ENCODE assay signal across 16 cellular contexts in the genomic region with DNA sequence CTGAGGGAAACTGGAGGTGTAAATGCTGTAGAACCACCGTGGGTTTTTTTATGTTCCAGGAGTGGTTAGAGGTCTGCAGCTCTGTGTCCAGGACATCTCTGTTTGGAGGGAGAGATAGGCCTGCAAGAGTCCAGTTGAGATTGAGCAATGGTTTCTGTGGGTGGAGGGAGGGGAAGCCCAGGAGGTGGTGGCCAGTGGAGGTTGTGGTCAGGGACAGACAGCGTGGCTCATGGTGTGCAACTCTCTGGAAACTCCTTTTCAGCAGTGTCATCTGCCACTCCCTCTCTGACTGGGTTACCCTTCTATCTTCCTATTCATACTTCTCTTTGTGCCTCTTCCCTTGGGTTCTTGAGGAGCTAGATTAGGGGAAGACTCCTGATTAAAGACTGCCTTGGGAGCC. TPM values are rescaled to one million over a fixed set of nuclear protein-coding genes. Genes with fewer than 3 reads are reported as not detected.
DNase-seq lines count a peak whose midpoint lies in the region; ATAC-seq and TF ChIP-seq lines count a peak whose summit lies in the region.
"Had no signal": no experiment of that assay in that cellular context is flagged by ENCODE, and none has a peak within 500 bp of the region (broad histone marks: within the 10 kb centered on the region; RNA-seq: fewer than 3 reads in every experiment).

No MANE protein-coding gene starts in this region.

- DNase-seq in T-helper 2 cell treated with Interferon-gamma antibody and Interleukin-4, amounts not matched to agents 5 μg/mL and 100 μg/mL, for 36 hours (ENCODE audit: low spot score), result peak; percentile 53
- DNase-seq in T-helper 2 cell (no peak), RPMI7951 (ENCODE audit: low read depth) (peak; percentile 19), fibroblast of villous mesenchyme (ENCODE audit: low read depth) (peak; percentile 50), HK-2 (ENCODE audit: unreplicated experiment) (no peak), NAMALWA (ENCODE audit: low spot score) (no peak), NCI-H1694 (lab: John Stamatoyannopoulos, UW) (no peak)
- no peak for DNase-seq in stimulated activated naive B cell treated with anti-CD40 and anti-IgM and Interleukin-4, amounts not matched to agents 10 μg/mL and 1 μg/mL and 100 μg/mL, for 72 hours
- DNase-seq: activated CD4-positive, alpha-beta T cell treated with anti-CD3 and anti-CD28 coated beads, Interleukin-2, amount 50 U/mL, for 4 hours; activated naive CD4-positive, alpha-beta T cell treated with anti-CD3 and anti-CD28 coated beads for 36 hours; central memory CD4-positive, alpha-beta T cell; DMS 273 treated with DMSO at 0.1 percent for 48 hours; NK-92 treated with Interleukin-12 subunit alpha and Interleukin-12 subunit beta, amount 100 ng/mL, for 24 hours had no signal

- peaks cover 9% of the 10 kb centered on the region for H3K4me1 Mint-ChIP-seq in T-helper 2 cell treated with Interferon-gamma antibody and Interleukin-4, amounts not matched to agents 5 μg/mL and 100 μg/mL, for 36 hours (ENCODE audit: low read depth)
- H3K4me1 Mint-ChIP-seq in stimulated activated naive B cell treated with anti-CD40 and anti-IgM and Interleukin-4, amounts not matched to agents 10 μg/mL and 1 μg/mL and 100 μg/mL, for 72 hours, result peaks cover 4 to 18% of the 10 kb centered on the region in 2 donors

- no peak overlapping the region for H3K4me3 ChIP-seq in fibroblast of villous mesenchyme (ENCODE audit: low read depth, low read length)
- H3K4me3 ChIP-seq: A549, tibial nerve had no signal

- H3K36me3 Mint-ChIP-seq in T-helper 2 cell treated with Interferon-gamma antibody and Interleukin-4, amounts not matched to agents 5 μg/mL and 100 μg/mL, for 36 hours (ENCODE audit: low read depth), result no peaks in the 10 kb centered on the region
- no peaks in the 10 kb centered on the region for H3K36me3 Mint-ChIP-seq in stimulated activated naive B cell treated with anti-CD40 and anti-IgM and Interleukin-4, amounts not matched to agents 10 μg/mL and 1 μg/mL and 100 μg/mL, for 72 hours

- no peak overlapping the region for H3K4me3 Mint-ChIP-seq in T-helper 2 cell treated with Interferon-gamma antibody and Interleukin-4, amounts not matched to agents 5 μg/mL and 100 μg/mL, for 36 hours
- no peak overlapping the region for H3K4me3 Mint-ChIP-seq in stimulated activated naive B cell treated with anti-CD40 and anti-IgM and Interleukin-4, amounts not matched to agents 10 μg/mL and 1 μg/mL and 100 μg/mL, for 72 hours
- H3K4me3 Mint-ChIP-seq: activated naive CD4-positive, alpha-beta T cell treated with anti-CD3 and anti-CD28 coated beads for 36 hours had no signal

- no peak for TF ChIP-seq CTCF in fibroblast of villous mesenchyme (IDR thresholded peaks at IDR 0.05; ENCODE audit: insufficient read depth, low read depth, low read length)

- no peak overlapping the region for H3K27ac Mint-ChIP-seq in T-helper 2 cell treated with Interferon-gamma antibody and Interleukin-4, amounts not matched to agents 5 μg/mL and 100 μg/mL, for 36 hours
- H3K27ac Mint-ChIP-seq in stimulated activated naive B cell treated with anti-CD40 and anti-IgM and Interleukin-4, amounts not matched to agents 10 μg/mL and 1 μg/mL and 100 μg/mL, for 72 hours, result no peak overlapping the region
- H3K27ac Mint-ChIP-seq: activated naive CD4-positive, alpha-beta T cell treated with anti-CD3 and anti-CD28 coated beads for 36 hours had no signal

- peaks cover 6% of the 10 kb centered on the region for H3K27me3 Mint-ChIP-seq in T-helper 2 cell treated with Interferon-gamma antibody and Interleukin-4, amounts not matched to agents 5 μg/mL and 100 μg/mL, for 36 hours (ENCODE audit: low read depth)
- peaks cover 14 to 18% of the 10 kb centered on the region in 2 donors for H3K27me3 Mint-ChIP-seq in stimulated activated naive B cell treated with anti-CD40 and anti-IgM and Interleukin-4, amounts not matched to agents 10 μg/mL and 1 μg/mL and 100 μg/mL, for 72 hours

- ATAC-seq in stimulated activated naive B cell treated with anti-CD40 and anti-IgM and Interleukin-4, amounts not matched to agents 10 μg/mL and 1 μg/mL and 100 μg/mL, for 72 hours (replicated peaks), result peak; percentile 56 to 64
- ATAC-seq: A549 had no signal

- no peaks in the 10 kb centered on the region for H3K9me3 Mint-ChIP-seq in T-helper 2 cell treated with Interferon-gamma antibody and Interleukin-4, amounts not matched to agents 5 μg/mL and 100 μg/mL, for 36 hours
- no peaks in the 10 kb centered on the region for H3K9me3 Mint-ChIP-seq in stimulated activated naive B cell treated with anti-CD40 and anti-IgM and Interleukin-4, amounts not matched to agents 10 μg/mL and 1 μg/mL and 100 μg/mL, for 72 hours
- H3K9me3 Mint-ChIP-seq: activated naive CD4-positive, alpha-beta T cell treated with anti-CD3 and anti-CD28 coated beads for 36 hours had no signal

RNA-seq across cellular contexts. Expression of a gene that starts 9.6 kb away (rescaled TPM):
- not detected in 2 replicates for total RNA-seq in RPMI7951 (2014; rRNA removed; shearing (Covaris generic))
- not detected in 2 replicates for total RNA-seq in fibroblast of villous mesenchyme
- total RNA-seq: activated naive CD4-positive, alpha-beta T cell treated with anti-CD3 and anti-CD28 coated beads for 36 hours; epithelial cell of proximal tubule; tibial nerve had no signal

RNA-seq across cellular contexts. Expression of a gene that starts 22.1 kb away (rescaled TPM):
- total RNA-seq in RPMI7951 (2014; rRNA removed; shearing (Covaris generic)), result 6.4 and 6.6 TPM in 2 replicates
- total RNA-seq in fibroblast of villous mesenchyme, result 20.6 and 23.7 TPM in 2 replicates

Comparison
In these comparisons a context has a peak if more than half of its experiments do, and no peak if none do; other contexts are left out.
1. DNase-seq: peak in T-helper 2 cell treated with Interferon-gamma antibody and Interleukin-4, amounts not matched to agents 5 μg/mL and 100 μg/mL, for 36 hours (single experiment), RPMI7951 (single experiment) and fibroblast of villous mesenchyme (single experiment); none in T-helper 2 cell (0 of 5), stimulated activated naive B cell treated with anti-CD40 and anti-IgM and Interleukin-4, amounts not matched to agents 10 μg/mL and 1 μg/mL and 100 μg/mL, for 72 hours (single experiment), HK-2 (single experiment), NAMALWA (single experiment) and NCI-H1694 (single experiment).